Comparison of ENCODE assay signal across 9 cellular contexts in the genomic region with DNA sequence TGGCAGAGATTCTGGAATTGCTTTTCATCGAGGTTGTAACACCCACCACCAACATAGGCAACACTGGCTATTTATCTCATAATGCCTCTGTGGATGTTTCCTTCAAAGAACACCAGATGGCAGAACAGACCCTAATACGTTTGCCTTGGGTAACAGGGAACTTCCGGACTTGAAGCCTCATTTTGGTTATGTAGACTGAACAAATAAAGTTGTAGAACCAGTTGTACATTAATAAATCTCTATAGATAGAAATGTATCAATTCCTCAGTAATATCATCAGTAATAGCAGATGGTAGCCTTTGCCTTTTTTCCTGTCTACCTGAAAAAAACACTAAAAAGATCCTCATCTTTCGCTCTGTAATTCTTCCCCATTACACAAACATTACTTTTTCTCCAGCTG. TPM values are rescaled to one million over a fixed set of nuclear protein-coding genes. Genes with fewer than 3 reads are reported as not detected.
DNase-seq lines count a peak whose midpoint lies in the region; ATAC-seq, FAIRE-seq and TF ChIP-seq lines count a peak whose summit lies in the region.
"Had no signal": no experiment of that assay in that cellular context is flagged by ENCODE, and none has a peak within 500 bp of the region (broad histone marks: within the 10 kb centered on the region; RNA-seq: fewer than 3 reads in every experiment).

No MANE protein-coding gene starts in this region.

- H2AFZ ChIP-seq in DND-41 (ENCODE audit: low read depth, low read length), result peak overlapping the region; percentile 50

- H3K4me3 ChIP-seq in DND-41 (ENCODE audit: low read depth in 1 of 2, low read length in 2 of 2) (no peak overlapping the region), pancreas (no peak overlapping the region)

- no peaks in the 10 kb centered on the region for H3K79me2 ChIP-seq in DND-41 (ENCODE audit: insufficient read depth, low read length)

- ATAC-seq in DND-41 (ENCODE audit: insufficient read depth, low read depth) (peak; percentile 97), HG03097 (IDR thresholded peaks at IDR 0.05; ENCODE audit: low FRiP score, unreplicated experiment) (peak; percentile 57), pancreas (peak; percentile 72 to 97 (median 96)), HG02970 (IDR thresholded peaks at IDR 0.05; ENCODE audit: low FRiP score, unreplicated experiment) (no peak), GM19023 (IDR thresholded peaks at IDR 0.05; ENCODE audit: unreplicated experiment) (no peak)

- DNase-seq in DND-41 (peak; percentile 59), NCI-H69 (lab: John Stamatoyannopoulos, UW) (peak; percentile 90), activated T-helper 1 cell treated with Interleukin-2 at 50 U/mL for 16 hours (ENCODE audit: low read depth) (peak; percentile 4), foreskin melanocyte (peak; percentile 59), pancreas (peak in 2 of 6 donors; percentile 16 to 29)

- H4K20me1 ChIP-seq in DND-41 (ENCODE audit: insufficient read depth, low read length), result no peaks in the 10 kb centered on the region

- H3K36me3 ChIP-seq in DND-41 (ENCODE audit: insufficient read depth, low read length) (no peaks in the 10 kb centered on the region), pancreas (no peaks in the 10 kb centered on the region)

- H3K27me3 ChIP-seq in DND-41 (ENCODE audit: insufficient read depth, low read length, poor library complexity) (no peaks in the 10 kb centered on the region), pancreas (no peaks in the 10 kb centered on the region)

- no peak overlapping the region for H3K27ac ChIP-seq in DND-41 (ENCODE audit: low read length)
- no peak overlapping the region for H3K27ac ChIP-seq in pancreas

- H3K9me3 ChIP-seq in DND-41 (ENCODE audit: insufficient read depth, low read length, severe bottlenecking) (no peaks in the 10 kb centered on the region), pancreas (no peaks in the 10 kb centered on the region)

- H3K4me1 ChIP-seq in DND-41 (ENCODE audit: insufficient read depth, low read length) (peaks cover 20% of the 10 kb centered on the region), pancreas (peaks cover 0 to 4% (median 0%) of the 10 kb centered on the region in 3 donors)

- no peak overlapping the region for H3K4me2 ChIP-seq in DND-41 (ENCODE audit: insufficient read depth, low read length)

- TF ChIP-seq CTCF in DND-41 (IDR thresholded peaks at IDR 0.05; ENCODE audit: borderline replicate concordance, extremely low read depth, low read length, poor library complexity, severe bottlenecking), result peak; percentile 88
- peak in 3 of 4 donors; percentile 42 to 66 (median 44) for TF ChIP-seq CTCF in pancreas (IDR thresholded peaks at IDR 0.05)

- H3K9ac ChIP-seq in DND-41 (ENCODE audit: low read depth, low read length), result no peak overlapping the region

- 22 to 23% methylated on average over 4 of the region's 4 CpGs for WGBS in pancreas, 2 donors

- intact Hi-C loops in pancreas (cut with DNase I), result loop anchor here in 1 of 3 donors (5.0 kb wide), 1 partner anchor 112 kb away; no protein-coding TSS in a partner anchor

- FAIRE-seq in pancreas (lab: Jason Lieb, UNC), result peak; percentile 84

RNA-seq across cellular contexts. Expression of gene APOH, which starts 25.9 kb away (rescaled TPM):
- total RNA-seq in pancreas, result 1 to 10 TPM; 3.8 to 8.8 (median 7.5) TPM
- 10 to 100 TPM in 1 of 2 donors, 1 to 10 TPM in 1; 8.7 to 68.4 TPM for polyA plus RNA-seq in pancreas
- total RNA-seq: urinary bladder had no signal

RNA-seq across cellular contexts. Expression of gene PRKCA, which starts 47.3 kb away (rescaled TPM):
- total RNA-seq in pancreas, result 10 to 100 TPM in 4 of 6 donors, 1 to 10 TPM in 2; 8.9 to 22.3 (median 11.7) TPM
- polyA plus RNA-seq in pancreas, result 1 to 10 TPM; 3.5 to 5.0 TPM

Comparison
In these comparisons a context has a peak if more than half of its experiments do, and no peak if none do; other contexts are left out.
1. ATAC-seq: peak in DND-41 (single experiment), HG03097 (single experiment) and pancreas (4 of 4); none in HG02970 (single experiment) and GM19023 (single experiment).